2 cellular contexts compared by ENCODE assay signal in genomic region chrX:46737462-46737861, GRCh38.
TF ChIP-seq lines count a peak whose summit lies in the region.

No MANE protein-coding gene starts in this region.

TF ChIP-seq in IMR-90, 13 proteins besides CTCF, POLR2A, EP300 and RAD21:
- TF ChIP-seq NFE2L2 (IDR thresholded peaks at IDR 0.05; ENCODE audit: low read depth, low read length) (no peak), CEBPB (IDR thresholded peaks at IDR 0.05; ENCODE audit: low read depth, low read length) (peak; percentile 89)

TF ChIP-seq in HepG2, 621 proteins besides CTCF, POLR2A, EP300 and RAD21:
- TF ChIP-seq SIX1 (CRISPR knock-in tag; IDR thresholded peaks at IDR 0.05; ENCODE audit: borderline replicate concordance) (no peak), ZC3H4 (CRISPR knock-in tag; IDR thresholded peaks at IDR 0.05; ENCODE audit: borderline replicate concordance) (no peak), SP1 (IDR thresholded peaks at IDR 0.05) (no peak), SP1 (CRISPR knock-in tag; IDR thresholded peaks at IDR 0.05) (no peak), HIVEP1 (CRISPR knock-in tag; IDR thresholded peaks at IDR 0.05) (no peak), ZNF720 (CRISPR knock-in tag; IDR thresholded peaks at IDR 0.05) (no peak), ZBTB7A (CRISPR knock-in tag; IDR thresholded peaks at IDR 0.05) (no peak), HMGXB4 (CRISPR knock-in tag; IDR thresholded peaks at IDR 0.05; ENCODE audit: borderline replicate concordance in 1 of 2, low read depth in 1 of 2) (no peak), ZNF333 (CRISPR knock-in tag; IDR thresholded peaks at IDR 0.05; ENCODE audit: borderline replicate concordance) (no peak), SIN3A (IDR thresholded peaks at IDR 0.05; ENCODE audit: borderline replicate concordance, low read depth, low read length) (no peak), PHF5A (CRISPR knock-in tag; IDR thresholded peaks at IDR 0.05; ENCODE audit: low read depth, unreplicated experiment) (no peak), ZMYM4 (CRISPR knock-in tag; IDR thresholded peaks at IDR 0.05) (no peak), ZMAT5 (CRISPR knock-in tag; IDR thresholded peaks at IDR 0.05; ENCODE audit: borderline replicate concordance, low read depth) (no peak), DNMT3B (CRISPR knock-in tag; conservative IDR thresholded peaks at IDR 0.05) (no peak), HNF1B (CRISPR knock-in tag; IDR thresholded peaks at IDR 0.05) (no peak), ZNF205 (CRISPR knock-in tag; IDR thresholded peaks at IDR 0.05) (no peak), KMT2B (CRISPR knock-in tag; IDR thresholded peaks at IDR 0.05) (no peak), ZNF549 (CRISPR knock-in tag; IDR thresholded peaks at IDR 0.05) (no peak), GATAD1 (CRISPR knock-in tag; IDR thresholded peaks at IDR 0.05) (no peak), SRSF9 (IDR thresholded peaks at IDR 0.05; ENCODE audit: borderline replicate concordance, insufficient read depth, low read depth, low read length, poor library complexity, severe bottlenecking) (no peak), BRCA1 (CRISPR knock-in tag; IDR thresholded peaks at IDR 0.05) (no peak)
